16 cellular contexts compared by ENCODE assay signal in the genomic region with DNA sequence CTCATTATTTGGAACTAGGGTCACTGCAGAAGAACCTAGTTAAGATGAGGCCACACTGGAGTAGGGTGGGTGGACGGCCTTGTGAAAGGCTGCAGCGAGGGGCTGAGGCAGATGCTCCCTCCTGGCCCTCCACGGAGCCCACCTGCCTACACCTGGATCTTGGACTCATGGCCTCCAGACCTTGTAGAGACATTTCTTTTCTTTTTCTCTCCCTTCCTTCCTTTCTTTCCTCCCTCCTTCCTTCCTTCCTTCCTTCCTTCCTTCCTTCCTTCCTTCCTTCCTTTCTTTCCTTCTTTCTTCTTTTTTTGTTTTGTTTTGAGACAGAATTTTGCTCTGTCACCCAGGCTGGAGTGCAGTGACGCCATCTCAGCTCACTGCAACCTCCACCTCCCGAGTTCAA. TPM values are rescaled to one million over a fixed set of nuclear protein-coding genes. Genes with fewer than 3 reads are reported as not detected.
DNase-seq lines count a peak whose midpoint lies in the region; TF ChIP-seq lines count a peak whose summit lies in the region.
"Had no signal": no experiment of that assay in that cellular context is flagged by ENCODE, and none has a peak within 500 bp of the region (broad histone marks: within the 10 kb centered on the region; RNA-seq: fewer than 3 reads in every experiment).

No MANE protein-coding gene starts in this region.

- peaks cover 3% of the 10 kb centered on the region for H3K27me3 Mint-ChIP-seq in activated naive CD8-positive, alpha-beta T cell
- peaks cover 41% of the 10 kb centered on the region for H3K27me3 Mint-ChIP-seq in activated naive CD8-positive, alpha-beta T cell treated with anti-CD3 and anti-CD28 coated beads for 36 hours
- H3K27me3 Mint-ChIP-seq in HFFc6 (ENCODE audit: insufficient read depth) = peaks cover 16% of the 10 kb centered on the region

- H3K4me1 ChIP-seq in HEK293 (ENCODE audit: control insufficient read depth, insufficient read depth, low read length) (peaks cover 3% of the 10 kb centered on the region; the same call in 1 of the 2 replicates), hepatocyte (ENCODE audit: insufficient read depth) (peaks cover 20% of the 10 kb centered on the region), transverse colon (peaks cover 12 to 34% (median 33%) of the 10 kb centered on the region in 4 donors), ascending aorta (peaks cover 8 to 24% of the 10 kb centered on the region in 2 donors)

- POLR2A ChIA-PET in HEK293 (lab: Yijun Ruan, JAX) = no interaction called here

- H3K9me2 ChIP-seq in hepatocyte (replicated peaks; ENCODE audit: insufficient read depth) = no peaks in the 10 kb centered on the region

- no peak for TF ChIP-seq EP300 in transverse colon (IDR thresholded peaks at IDR 0.05; ENCODE audit: low read depth)

- H3K79me2 ChIP-seq in hepatocyte = no peaks in the 10 kb centered on the region

- in situ Hi-C loops in transverse colon (cut with MboI; ENCODE audit: low pct_ligation_motif_present in 1 of 4, low pct_unique_long_range_greater_than_20kb in 1 of 4, low sequenced_read_pairs in 3 of 4) = no loop called here

- H3K9me3 ChIP-seq in HEK293 (ENCODE audit: control insufficient read depth, insufficient read depth, low read depth, low read length) (no peaks in the 10 kb centered on the region), hepatocyte (ENCODE audit: low read depth) (no peaks in the 10 kb centered on the region), transverse colon (no peaks in the 10 kb centered on the region), ascending aorta (no peaks in the 10 kb centered on the region)
- H3K9me3 ChIP-seq: Caco-2 had no signal

- H3K4me1 Mint-ChIP-seq in activated naive CD8-positive, alpha-beta T cell (ENCODE audit: low read depth) = peaks cover 4% of the 10 kb centered on the region
- peaks cover 2% of the 10 kb centered on the region for H3K4me1 Mint-ChIP-seq in activated naive CD8-positive, alpha-beta T cell treated with anti-CD3 and anti-CD28 coated beads for 36 hours
- H3K4me1 Mint-ChIP-seq in HFFc6 (ENCODE audit: low read depth) = no peaks in the 10 kb centered on the region

- 89% methylated on average over 5 of the region's 5 CpGs for WGBS in hepatocyte (ENCODE audit: low lambda C conversion rate, missing lambda C conversion rate)
- WGBS in transverse colon (ENCODE audit: low coverage in 1 of 2), 2 donors = 73% methylated on average over 5 of the region's 5 CpGs; no CpG with 5 or more reads in 1 of the 2 donors

- no peaks in the 10 kb centered on the region for H4K20me1 ChIP-seq in hepatocyte (ENCODE audit: insufficient read depth, poor library complexity, severe bottlenecking)

- no peaks in the 10 kb centered on the region for H3K36me3 Mint-ChIP-seq in activated naive CD8-positive, alpha-beta T cell
- no peaks in the 10 kb centered on the region for H3K36me3 Mint-ChIP-seq in activated naive CD8-positive, alpha-beta T cell treated with anti-CD3 and anti-CD28 coated beads for 36 hours
- no peaks in the 10 kb centered on the region for H3K36me3 Mint-ChIP-seq in HFFc6 (ENCODE audit: low read depth)
- H3K36me3 Mint-ChIP-seq: CD8-positive, alpha-beta memory T cell had no signal

- H3K4me3 Mint-ChIP-seq in activated naive CD8-positive, alpha-beta T cell = peak overlapping the region; percentile 46
- no peak overlapping the region for H3K4me3 Mint-ChIP-seq in activated naive CD8-positive, alpha-beta T cell treated with anti-CD3 and anti-CD28 coated beads for 36 hours
- H3K4me3 Mint-ChIP-seq in HFFc6 = no peak overlapping the region

- H3K27me3 ChIP-seq in hepatocyte (peaks cover 27% of the 10 kb centered on the region), transverse colon (peaks cover 26% of the 10 kb centered on the region), ascending aorta (no peaks in the 10 kb centered on the region)

- no peaks in the 10 kb centered on the region for H3K9me3 Mint-ChIP-seq in activated naive CD8-positive, alpha-beta T cell (ENCODE audit: low read depth)
- no peaks in the 10 kb centered on the region for H3K9me3 Mint-ChIP-seq in activated naive CD8-positive, alpha-beta T cell treated with anti-CD3 and anti-CD28 coated beads for 36 hours
- H3K9me3 Mint-ChIP-seq in HFFc6 = no peaks in the 10 kb centered on the region
- H3K9me3 Mint-ChIP-seq: CD8-positive, alpha-beta memory T cell had no signal

- no peak overlapping the region for H3K27ac Mint-ChIP-seq in activated naive CD8-positive, alpha-beta T cell
- H3K27ac Mint-ChIP-seq in activated naive CD8-positive, alpha-beta T cell treated with anti-CD3 and anti-CD28 coated beads for 36 hours = no peak overlapping the region
- no peak overlapping the region for H3K27ac Mint-ChIP-seq in HFFc6

- H3K4me2 ChIP-seq in hepatocyte = no peak overlapping the region

- TF ChIP-seq POLR2A in transverse colon (IDR thresholded peaks at IDR 0.05) = no peak

- H3K36me3 ChIP-seq in HEK293 (ENCODE audit: control insufficient read depth in 2 of 2, insufficient read depth in 1 of 2, low read length in 2 of 2) (no peaks in the 10 kb centered on the region), hepatocyte (replicated peaks; ENCODE audit: insufficient read depth, low read depth) (no peaks in the 10 kb centered on the region), transverse colon (no peaks in the 10 kb centered on the region), ascending aorta (no peaks in the 10 kb centered on the region)

- H2AFZ ChIP-seq in hepatocyte = no peak overlapping the region

- H3K4me3 ChIP-seq in HEK293 (ENCODE audit: low read depth, low read length) = no peak overlapping the region
- H3K4me3 ChIP-seq in hepatocyte = no peak overlapping the region
- H3K4me3 ChIP-seq in transverse colon = no peak overlapping the region
- no peak overlapping the region for H3K4me3 ChIP-seq in ascending aorta

- TF ChIP-seq CTCF in HEK293 (tag by site-specific recombination; IDR thresholded peaks at IDR 0.05) (no peak), hepatocyte (IDR thresholded peaks at IDR 0.05; ENCODE audit: poor library complexity) (no peak), transverse colon (IDR thresholded peaks at IDR 0.05) (no peak), HFFc6 (IDR thresholded peaks at IDR 0.05) (no peak), ascending aorta (IDR thresholded peaks at IDR 0.05) (no peak)

- no peak overlapping the region for H3K27ac ChIP-seq in HEK293 (ENCODE audit: extremely low read depth, low read depth, low read length)
- H3K27ac ChIP-seq in hepatocyte = peak overlapping the region; percentile 43
- peak overlapping the region in 3 of 4 donors; percentile 62 to 78 (median 73) for H3K27ac ChIP-seq in transverse colon
- H3K27ac ChIP-seq in ascending aorta = no peak overlapping the region
- H3K27ac ChIP-seq: 22Rv1 had no signal

- CTCF ChIA-PET in HEK293 (lab: Yijun Ruan, JAX) = interaction anchor here (0.6 to 5.4 kb wide), 7 partner anchors 13 to 240 kb away, joined by 3 to 138 read pairs (median 4); no protein-coding TSS in a partner anchor

- no peak for DNase-seq in activated naive CD8-positive, alpha-beta T cell treated with anti-CD3 and anti-CD28 coated beads for 36 hours
- DNase-seq in hepatocyte (ENCODE audit: low spot score) (no peak), transverse colon (no peak), SKM-1 treated with dmso at 0.1 percent for 144 hours (lab: John Stamatoyannopoulos, UW; ENCODE audit: unreplicated experiment) (no peak), HFFc6 (no peak), ascending aorta (ENCODE audit: low spot score in 2 of 2) (no peak)
- DNase-seq: CD8-positive, alpha-beta memory T cell; DND-41; GDM1 had no signal

- intact Hi-C loops in transverse colon (cut with DNase I; ENCODE audit: low total_unique reads) (no loop called here), ascending aorta (cut with DNase I) (loop anchor here (5.0 kb wide), 2 partner anchors 207 to 317 kb away; a partner anchor contains a TSS)

TF ChIP-seq in HEK293, 187 proteins besides CTCF, POLR2A, EP300 and RAD21:
- TF ChIP-seq ZNF366 (tag by site-specific recombination; conservative IDR thresholded peaks at IDR 0.05) = peak; percentile 87
- no peak for TF ChIP-seq ZNF266 (tag by site-specific recombination; IDR thresholded peaks at IDR 0.05; ENCODE audit: low read depth)
TF ChIP-seq in HEK293: peak in this region for 1.

RNA-seq across cellular contexts. Expression of a gene that starts 26.6 kb away (rescaled TPM):
- total RNA-seq in activated naive CD8-positive, alpha-beta T cell treated with anti-CD3 and anti-CD28 coated beads for 36 hours = 1 to 10 TPM; 1.5 to 2.1 TPM
- total RNA-seq in hepatocyte = 7.9 and 8.0 TPM in 2 replicates
- polyA plus RNA-seq in hepatocyte = 13.0 and 17.7 TPM in 2 replicates
- 10 to 100 TPM; 13.3 to 31.8 (median 19.8) TPM for total RNA-seq in transverse colon
- 1 to 10 TPM in 3 of 6 experiments, under 1 TPM in 3; 0.38 to 1.6 (median 0.81) TPM for total RNA-seq in HFFc6 (2021; fragmentation: NEBNext Ultra II Directional; extraction: Animal tissue kit (Norgen Biotek cat#: 25700))
- 27.0 TPM for total RNA-seq in ascending aorta

RNA-seq across cellular contexts. Expression of a gene that starts 39.7 kb away (rescaled TPM):
- total RNA-seq in activated naive CD8-positive, alpha-beta T cell treated with anti-CD3 and anti-CD28 coated beads for 36 hours = not detected
- total RNA-seq in hepatocyte (not detected in 2 replicates), transverse colon (not detected), ascending aorta (not detected)
- 0.28 TPM in 1 of 2 replicates, not detected in the other for polyA plus RNA-seq in hepatocyte
- not detected for total RNA-seq in HFFc6 (2021; fragmentation: NEBNext Ultra II Directional; extraction: Animal tissue kit (Norgen Biotek cat#: 25700))
- total RNA-seq: A673; Caco-2; CD8-positive, alpha-beta memory T cell; HT1080 had no signal
- polyA plus RNA-seq: BJ; CD8-positive, alpha-beta memory T cell had no signal

RNA-seq across cellular contexts. Expression of a gene that starts 52.7 kb away (rescaled TPM):
- not detected for total RNA-seq in activated naive CD8-positive, alpha-beta T cell treated with anti-CD3 and anti-CD28 coated beads for 36 hours
- total RNA-seq in hepatocyte (not detected in 2 replicates), transverse colon (not detected), ascending aorta (not detected)
- not detected in 2 replicates for polyA plus RNA-seq in hepatocyte
- not detected for total RNA-seq in HFFc6 (2021; fragmentation: NEBNext Ultra II Directional; extraction: Animal tissue kit (Norgen Biotek cat#: 25700))
- total RNA-seq: A673; Caco-2; CD8-positive, alpha-beta memory T cell; HT1080 had no signal
- polyA plus RNA-seq: BJ had no signal

RNA-seq across cellular contexts. Expression of a gene that starts 58.9 kb away (rescaled TPM):
- total RNA-seq in activated naive CD8-positive, alpha-beta T cell treated with anti-CD3 and anti-CD28 coated beads for 36 hours = 10 to 100 TPM; 15.2 to 16.3 TPM
- total RNA-seq in hepatocyte = 12.5 and 18.5 TPM in 2 replicates
- 37.5 and 48.2 TPM in 2 replicates for polyA plus RNA-seq in hepatocyte
- 10 to 100 TPM; 22.8 to 56.7 (median 42.4) TPM for total RNA-seq in transverse colon
- 10 to 100 TPM; 19.6 to 27.4 (median 21.4) TPM for total RNA-seq in HFFc6 (2021; fragmentation: NEBNext Ultra II Directional; extraction: Animal tissue kit (Norgen Biotek cat#: 25700))
- total RNA-seq in ascending aorta = 95.4 TPM

Comparison
In these comparisons a context has a peak if more than half of its experiments do, and no peak if none do; other contexts are left out.
1. H3K27ac ChIP-seq: peak in hepatocyte (single experiment) and transverse colon (3 of 4); none in HEK293 (single experiment) and ascending aorta (0 of 2).